ENCODE assay signal across 1 cellular context in the genomic region with DNA sequence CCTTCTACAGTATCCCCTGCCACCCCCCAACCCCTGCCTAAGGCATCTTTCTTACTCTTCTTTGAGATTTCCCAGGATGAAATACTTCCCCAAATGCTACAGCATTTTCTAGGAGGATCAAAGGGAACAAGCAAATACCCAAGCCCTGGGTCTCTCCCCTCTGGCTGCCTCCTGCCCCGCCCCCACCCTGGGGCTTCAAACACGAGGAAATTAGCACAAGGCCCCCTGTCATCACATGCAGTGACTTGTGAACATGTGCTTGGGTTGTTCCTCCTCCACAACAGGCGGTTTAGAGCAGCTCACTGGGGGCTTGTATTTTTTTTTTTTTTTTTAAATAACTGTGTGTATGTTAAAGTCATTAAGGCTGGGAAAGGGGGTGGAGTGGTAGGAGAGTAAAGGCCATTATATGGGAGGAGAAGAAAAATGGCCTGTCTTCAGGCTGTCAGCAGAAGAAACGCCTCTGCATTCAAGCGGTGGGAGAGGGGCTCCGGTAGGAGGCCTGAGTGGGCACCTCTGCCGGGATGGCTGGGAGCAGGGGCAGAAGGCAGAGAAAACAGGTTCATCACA.
TF ChIP-seq lines count a peak whose summit lies in the region.

No MANE protein-coding gene starts in this region.

TF ChIP-seq in H1, 55 proteins besides CTCF, POLR2A, EP300 and RAD21:
- TF ChIP-seq CTBP2 (IDR thresholded peaks at IDR 0.05; ENCODE audit: borderline replicate concordance, insufficient read depth, insufficient read length, low read length) (no peak), TCF12 (IDR thresholded peaks at IDR 0.05; ENCODE audit: low read depth, low read length) (no peak), NRF1 (IDR thresholded peaks at IDR 0.05; ENCODE audit: low read depth, low read length) (no peak), RNF2 (IDR thresholded peaks at IDR 0.05; ENCODE audit: borderline replicate concordance, low read depth, low read length, missing control alignments, poor library complexity, severe bottlenecking) (no peak), CEBPB (IDR thresholded peaks at IDR 0.05; ENCODE audit: low read depth, low read length) (no peak), SIN3A (conservative IDR thresholded peaks at IDR 0.05 in 1 of 2, IDR thresholded peaks at IDR 0.05 in 1 of 2; ENCODE audit: low read depth in 1 of 2, low read length in 2 of 2) (peak; percentile 47 to 82; a peak in 3 of 4 replicates), EGR1 (IDR thresholded peaks at IDR 0.05; ENCODE audit: borderline replicate concordance, low read depth, low read length) (no peak)
- TF ChIP-seq, protein P1, sequence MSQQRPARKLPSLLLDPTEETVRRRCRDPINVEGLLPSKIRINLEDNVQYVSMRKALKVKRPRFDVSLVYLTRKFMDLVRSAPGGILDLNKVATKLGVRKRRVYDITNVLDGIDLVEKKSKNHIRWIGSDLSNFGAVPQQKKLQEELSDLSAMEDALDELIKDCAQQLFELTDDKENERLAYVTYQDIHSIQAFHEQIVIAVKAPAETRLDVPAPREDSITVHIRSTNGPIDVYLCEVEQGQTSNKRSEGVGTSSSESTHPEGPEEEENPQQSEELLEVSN (IDR thresholded peaks at IDR 0.05), result peak; percentile 41; the same call in 1 of the 2 replicates
- TF ChIP-seq, protein P2, sequence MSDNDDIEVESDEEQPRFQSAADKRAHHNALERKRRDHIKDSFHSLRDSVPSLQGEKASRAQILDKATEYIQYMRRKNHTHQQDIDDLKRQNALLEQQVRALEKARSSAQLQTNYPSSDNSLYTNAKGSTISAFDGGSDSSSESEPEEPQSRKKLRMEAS (IDR thresholded peaks at IDR 0.05), result peak; percentile 82
